Comparison of ENCODE assay signal across 1 cellular context in genomic region chr1:220791287-220791686, GRCh38.
TF ChIP-seq lines count a peak whose summit lies in the region.

No MANE protein-coding gene starts in this region.

TF ChIP-seq in GM23338, 12 proteins besides CTCF, POLR2A, EP300 and RAD21 (continued from another document):
- no peak for TF ChIP-seq ZNF462 (CRISPR knock-in tag; IDR thresholded peaks at IDR 0.05)
- TF ChIP-seq JUNB (IDR thresholded peaks at IDR 0.05; ENCODE audit: unreplicated experiment): no peak
- no peak for TF ChIP-seq EZH2phosphoT487 (IDR thresholded peaks at IDR 0.05; ENCODE audit: unreplicated experiment)
- TF ChIP-seq ETS1 (IDR thresholded peaks at IDR 0.05): no peak
